ENCODE assay signal across 25 cellular contexts in genomic region chr11:44226472-44226871, GRCh38.
"Had no signal": no experiment of that assay in that cellular context is flagged by ENCODE, and none has a peak within 500 bp of the region (broad histone marks: within the 10 kb centered on the region; RNA-seq: fewer than 3 reads in every experiment).

No MANE protein-coding gene starts in this region.

- H3K27ac Mint-ChIP-seq: activated CD4-positive, alpha-beta memory T cell treated with anti-CD3 and anti-CD28 coated beads, Interleukin-2, amount 10 ng/mL, durations not matched to agents 7 days and 5 days; activated CD4-positive, alpha-beta T cell treated with anti-CD3 and anti-CD28 coated beads, Interleukin-2, amount 10 ng/mL, durations not matched to agents 24 days and 14 days; activated T-helper 17 cell treated with anti-CD3 and anti-CD28 coated beads, Interleukin-2, amount 50 U/mL, for 72 hours; natural killer cell treated with Interleukin-12 subunit alpha and Interleukin-12 subunit beta and Interleukin-15 and Interleukin-18, amount 100 ng/mL, for 72 hours had no signal

- H3K4me1 Mint-ChIP-seq: activated T-helper 17 cell treated with anti-CD3 and anti-CD28 coated beads, Interleukin-2, amount 50 U/mL, for 72 hours had no signal

- H3K27me3 ChIP-seq: esophagus squamous epithelium, suprapubic skin, tibial artery, upper lobe of right lung had no signal

- H3K36me3 ChIP-seq: esophagus squamous epithelium, suprapubic skin, tibial artery, upper lobe of right lung had no signal

- H3K4me3 Mint-ChIP-seq: activated CD4-positive, alpha-beta memory T cell treated with anti-CD3 and anti-CD28 coated beads, Interleukin-2, amount 10 ng/mL, durations not matched to agents 7 days and 5 days; activated CD4-positive, alpha-beta T cell treated with anti-CD3 and anti-CD28 coated beads, Interleukin-2, amount 10 ng/mL, durations not matched to agents 24 days and 14 days; activated T-cell treated with anti-CD3 and anti-CD28 coated beads, Interleukin-2, amount 50 U/mL, for 4 hours; activated T-helper 17 cell treated with anti-CD3 and anti-CD28 coated beads, Interleukin-2, amount 50 U/mL, for 72 hours; central memory CD8-positive, alpha-beta T cell; natural killer cell treated with Interleukin-12 subunit alpha and Interleukin-12 subunit beta and Interleukin-15 and Interleukin-18, amount 100 ng/mL, for 72 hours had no signal

- H3K9me3 Mint-ChIP-seq: activated CD4-positive, alpha-beta memory T cell treated with anti-CD3 and anti-CD28 coated beads, Interleukin-2, amount 10 ng/mL, durations not matched to agents 7 days and 5 days; activated CD4-positive, alpha-beta T cell treated with anti-CD3 and anti-CD28 coated beads, Interleukin-2, amount 10 ng/mL, durations not matched to agents 24 days and 14 days; activated T-cell treated with anti-CD3 and anti-CD28 coated beads, Interleukin-2, amount 50 U/mL, for 4 hours; activated T-helper 17 cell treated with anti-CD3 and anti-CD28 coated beads, Interleukin-2, amount 50 U/mL, for 72 hours; central memory CD8-positive, alpha-beta T cell; natural killer cell treated with Interleukin-12 subunit alpha and Interleukin-12 subunit beta and Interleukin-15 and Interleukin-18, amount 100 ng/mL, for 72 hours had no signal

- H3K27me3 Mint-ChIP-seq: activated CD4-positive, alpha-beta memory T cell treated with anti-CD3 and anti-CD28 coated beads, Interleukin-2, amount 10 ng/mL, durations not matched to agents 7 days and 5 days; activated CD4-positive, alpha-beta T cell treated with anti-CD3 and anti-CD28 coated beads, Interleukin-2, amount 10 ng/mL, durations not matched to agents 24 days and 14 days; activated T-helper 17 cell treated with anti-CD3 and anti-CD28 coated beads, Interleukin-2, amount 50 U/mL, for 72 hours; central memory CD8-positive, alpha-beta T cell; natural killer cell treated with Interleukin-12 subunit alpha and Interleukin-12 subunit beta and Interleukin-15 and Interleukin-18, amount 100 ng/mL, for 72 hours had no signal

- DNase-seq: activated CD4-positive, alpha-beta memory T cell treated with anti-CD3 and anti-CD28 coated beads, Interleukin-2, amount 10 ng/mL, durations not matched to agents 7 days and 5 days; activated CD4-positive, alpha-beta T cell treated with anti-CD3 and anti-CD28 coated beads, Interleukin-2, amount 10 ng/mL, durations not matched to agents 24 days and 14 days; activated CD4-positive, CD25-positive, alpha-beta regulatory T cell treated with anti-CD3 and anti-CD28 coated beads, Interleukin-2, amount 50 U/mL, for 72 hours; activated CD8-positive, alpha-beta memory T cell treated with anti-CD3 and anti-CD28 coated beads, Interleukin-2, amount 50 U/mL, for 48 hours; activated gamma-delta T cell treated with Interleukin-2 at 50 U/mL for 16 hours; activated naive CD4-positive, alpha-beta T cell treated with anti-CD3 and anti-CD28 coated beads, Interleukin-2, amount 50 U/mL, for 16 hours; activated T-cell treated with anti-CD3 and anti-CD28 coated beads, Interleukin-2, amount 50 U/mL, for 4 hours; amniotic stem cell; dermis blood vessel endothelial cell; effector CD8-positive, alpha-beta T cell; esophagus squamous epithelium; left ventricle myocardium inferior; mesendoderm; stimulated activated CD4-positive, alpha-beta T cell treated with anti-CD3 and anti-CD28 coated beads, Interleukin-15, amount 100 ng/mL, for 24 hours; stimulated activated CD4-positive, alpha-beta T cell treated with anti-CD3 and anti-CD28 coated beads, Interleukin-2, amount 100 ng/mL, for 24 hours; stimulated activated naive CD4-positive, alpha-beta T cell; tibial artery; upper lobe of right lung had no signal

- H3K9me3 ChIP-seq: esophagus squamous epithelium, left ventricle myocardium inferior, suprapubic skin, tibial artery, upper lobe of right lung had no signal

- H3K4me1 ChIP-seq: suprapubic skin, tibial artery, upper lobe of right lung had no signal

- ATAC-seq: activated T-cell treated with anti-CD3 and anti-CD28 coated beads, Interleukin-2, amount 50 U/mL, for 4 hours; activated T-helper 17 cell treated with anti-CD3 and anti-CD28 coated beads, Interleukin-2, amount 50 U/mL, for 72 hours; natural killer cell treated with Interleukin-12 subunit alpha and Interleukin-12 subunit beta and Interleukin-15 and Interleukin-18, amount 100 ng/mL, for 72 hours; right cardiac atrium; upper lobe of right lung had no signal

- H3K36me3 Mint-ChIP-seq: natural killer cell treated with Interleukin-12 subunit alpha and Interleukin-12 subunit beta and Interleukin-15 and Interleukin-18, amount 100 ng/mL, for 72 hours had no signal

- H3K4me3 ChIP-seq: esophagus squamous epithelium, left ventricle myocardium inferior, lung, suprapubic skin, tibial artery, upper lobe of right lung had no signal

- H3K27ac ChIP-seq: epithelial cell of prostate, esophagus squamous epithelium, suprapubic skin, tibial artery, upper lobe of right lung had no signal
